Comparison of ENCODE assay signal across 19 cellular contexts in genomic region chr1:112689196-112689841, GRCh38. TPM values are rescaled to one million over a fixed set of nuclear protein-coding genes. Genes with fewer than 3 reads are reported as not detected.
DNase-seq lines count a peak whose midpoint lies in the region; ATAC-seq, FAIRE-seq and TF ChIP-seq lines count a peak whose summit lies in the region.
"Had no signal": no experiment of that assay in that cellular context is flagged by ENCODE, and none has a peak within 500 bp of the region (broad histone marks: within the 10 kb centered on the region; RNA-seq: fewer than 3 reads in every experiment).

No MANE protein-coding gene starts in this region.

- H3K9me3 ChIP-seq in Caco-2 = no peaks in the 10 kb centered on the region
- no peaks in the 10 kb centered on the region for H3K9me3 ChIP-seq in endothelial cell of umbilical vein (replicated peaks; ENCODE audit: control insufficient read depth, insufficient read depth, low read length)
- H3K9me3 ChIP-seq in transverse colon = no peaks in the 10 kb centered on the region

- H3K36me3 Mint-ChIP-seq in Caco-2 (ENCODE audit: insufficient read depth, unreplicated experiment) = peaks cover 36% of the 10 kb centered on the region
- H3K36me3 Mint-ChIP-seq in activated CD8-positive, alpha-beta memory T cell treated with anti-CD3 and anti-CD28 coated beads, Interleukin-2, amount 10 ng/mL, durations not matched to agents 7 days and 5 days = peaks cover 22% of the 10 kb centered on the region

- H3K27ac ChIP-seq in endothelial cell of umbilical vein (ENCODE audit: insufficient read depth, low read depth, low read length) (no peak overlapping the region), transverse colon (no peak overlapping the region)

- H3K4me3 ChIP-seq in Caco-2 (ENCODE audit: low read depth, low read length) (no peak overlapping the region), endothelial cell of umbilical vein (replicated peaks in 1 of 3; ENCODE audit: insufficient read depth in 1 of 3, low read depth in 1 of 3, low read length in 3 of 3) (no peak overlapping the region), transverse colon (no peak overlapping the region)

- H3K27ac Mint-ChIP-seq in Caco-2 (ENCODE audit: unreplicated experiment) = no peak overlapping the region
- H3K27ac Mint-ChIP-seq in activated CD8-positive, alpha-beta memory T cell treated with anti-CD3 and anti-CD28 coated beads, Interleukin-2, amount 10 ng/mL, durations not matched to agents 7 days and 5 days = no peak overlapping the region
- H3K27ac Mint-ChIP-seq: activated T-helper 2 cell treated with anti-CD3 and anti-CD28 coated beads, Interferon-gamma antibody, Interleukin-2, Interleukin-4, amounts not matched to agents 10 μg/mL and 5 μg/mL and 100 μg/mL, durations not matched to agents 14 hours and 24 hours and 36 hours; progenitor cell of endocrine pancreas had no signal

- in situ Hi-C loops in transverse colon (cut with MboI; ENCODE audit: low pct_ligation_motif_present in 1 of 4, low pct_unique_long_range_greater_than_20kb in 1 of 4, low sequenced_read_pairs in 3 of 4) = no loop called here

- BruUV-seq in Caco-2 (replicated peaks; lab: Mats Ljungman, UMichigan) = TSS peak; percentile 18
- BruUV-seq in endothelial cell of umbilical vein (replicated peaks; lab: Mats Ljungman, UMichigan) = TSS peak; percentile 41

- no peaks in the 10 kb centered on the region for H3K79me2 ChIP-seq in endothelial cell of umbilical vein (ENCODE audit: control insufficient read depth, insufficient read depth, low read length)

- DNase-seq in Caco-2 (no peak), endothelial cell of umbilical vein (ENCODE audit: low read depth, low spot score) (no peak), omental fat pad (ENCODE audit: low spot score) (no peak), transverse colon (no peak), NCI-H146 (lab: John Stamatoyannopoulos, UW) (no peak)
- DNase-seq in activated CD8-positive, alpha-beta memory T cell treated with anti-CD3 and anti-CD28 coated beads, Interleukin-2, amount 10 ng/mL, durations not matched to agents 7 days and 5 days = no peak
- DNase-seq: ACHN; activated CD4-positive, alpha-beta T cell treated with anti-CD3 and anti-CD28 coated beads for 4 hours; HCEC 1CT; natural killer cell; NCI-H1105 treated with DMSO at 0.1 percent for 48 hours; NCI-H2107; NCI-H524 treated with DMSO at 0.1 percent for 48 hours; substantia nigra had no signal

- POLR2A ChIA-PET in Caco-2 (lab: Charles Lee) = interaction anchor here (1.5 kb wide), 1 partner anchor 9 kb away, joined by 5 read pairs; no protein-coding TSS in a partner anchor
- POLR2A ChIA-PET in endothelial cell of umbilical vein (lab: Charles Lee) = no interaction called here

- CTCF ChIA-PET in Caco-2 (lab: Charles Lee) = no interaction called here
- CTCF ChIA-PET in endothelial cell of umbilical vein (lab: Charles Lee) = interaction anchor here (0.8 to 1.5 kb wide), 2 partner anchors 16 to 25 kb away, joined by 3 to 4 read pairs; no protein-coding TSS in a partner anchor
- CTCF ChIA-PET in activated CD8-positive, alpha-beta memory T cell treated with anti-CD3 and anti-CD28 coated beads, Interleukin-2, amount 10 ng/mL, durations not matched to agents 7 days and 5 days (lab: Charles Lee) = interaction anchor here (0.9 to 2.0 kb wide), 2 partner anchors 12 to 26 kb away, joined by 3 to 4 read pairs; partner anchors contain the start of gene PPM1J

- TF ChIP-seq CTCF in Caco-2 (IDR thresholded peaks at IDR 0.05; ENCODE audit: insufficient read depth in 1 of 2, low read depth in 1 of 2, low read length in 1 of 2, severe bottlenecking in 1 of 2, unreplicated experiment in 1 of 2) = no peak
- no peak for TF ChIP-seq CTCF in endothelial cell of umbilical vein (IDR thresholded peaks at IDR 0.05; ENCODE audit: extremely low read depth in 1 of 2, insufficient read depth in 1 of 2, low read depth in 1 of 2, low read length in 2 of 2)
- no peak for TF ChIP-seq CTCF in omental fat pad (IDR thresholded peaks at IDR 0.05)
- TF ChIP-seq CTCF in transverse colon (IDR thresholded peaks at IDR 0.05) = no peak

- no peaks in the 10 kb centered on the region for H3K27me3 Mint-ChIP-seq in Caco-2 (ENCODE audit: insufficient read depth, unreplicated experiment)
- no peaks in the 10 kb centered on the region for H3K27me3 Mint-ChIP-seq in activated CD8-positive, alpha-beta memory T cell treated with anti-CD3 and anti-CD28 coated beads, Interleukin-2, amount 10 ng/mL, durations not matched to agents 7 days and 5 days
- H3K27me3 Mint-ChIP-seq: brain, progenitor cell of endocrine pancreas had no signal

- H3K4me1 ChIP-seq in Caco-2 (no peaks in the 10 kb centered on the region), endothelial cell of umbilical vein (ENCODE audit: control insufficient read depth, extremely low read depth, insufficient read depth, low read length) (no peaks in the 10 kb centered on the region), transverse colon (no peaks in the 10 kb centered on the region)

- H3K27me3 ChIP-seq in Caco-2 (replicated peaks; ENCODE audit: control insufficient read depth, insufficient read depth, low read length) (no peaks in the 10 kb centered on the region), endothelial cell of umbilical vein (ENCODE audit: control insufficient read depth in 2 of 2, insufficient read depth in 2 of 2, low read length in 2 of 2) (no peaks in the 10 kb centered on the region), transverse colon (no peaks in the 10 kb centered on the region)

- no peaks in the 10 kb centered on the region for H3K9me1 ChIP-seq in endothelial cell of umbilical vein (replicated peaks; ENCODE audit: control insufficient read depth, extremely low read depth, insufficient read depth, low read length)

- TF ChIP-seq EP300 in transverse colon (IDR thresholded peaks at IDR 0.05; ENCODE audit: low read depth) = no peak

- H4K20me1 ChIP-seq in endothelial cell of umbilical vein (replicated peaks; ENCODE audit: control insufficient read depth, extremely low read depth, insufficient read depth, low read length) = no peaks in the 10 kb centered on the region

- H3K4me2 ChIP-seq in endothelial cell of umbilical vein (ENCODE audit: insufficient read depth, low read length) = no peak overlapping the region

- H3K36me3 ChIP-seq in Caco-2 (ENCODE audit: control insufficient read depth, insufficient read depth, low read length) = no peaks in the 10 kb centered on the region
- H3K36me3 ChIP-seq in endothelial cell of umbilical vein (ENCODE audit: control insufficient read depth in 2 of 2, extremely low read depth in 1 of 2, insufficient read depth in 2 of 2, low read length in 2 of 2) = peaks cover 6 to 18% of the 10 kb centered on the region in 2 experiments
- H3K36me3 ChIP-seq in transverse colon = peaks cover 0 to 24% (median 10%) of the 10 kb centered on the region in 4 donors

- dilution Hi-C loops in endothelial cell of umbilical vein (cut with MboI; ENCODE audit: extremely low pct_ligation_motif_present, low sequenced_read_pairs) = no loop called here

- intact Hi-C loops in Caco-2 (cut with micrococcal nuclease; ENCODE audit: unreplicated experiment) = no loop called here
- intact Hi-C loops in endothelial cell of umbilical vein (cut with micrococcal nuclease) = no loop called here
- intact Hi-C loops in transverse colon (cut with DNase I; ENCODE audit: low total_unique reads) = no loop called here

- no peak overlapping the region for H3K4me3 Mint-ChIP-seq in Caco-2 (ENCODE audit: unreplicated experiment)
- no peak overlapping the region for H3K4me3 Mint-ChIP-seq in activated CD8-positive, alpha-beta memory T cell treated with anti-CD3 and anti-CD28 coated beads, Interleukin-2, amount 10 ng/mL, durations not matched to agents 7 days and 5 days
- H3K4me3 Mint-ChIP-seq: brain, CD14-positive monocyte, natural killer cell had no signal

- FAIRE-seq in endothelial cell of umbilical vein (lab: Jason Lieb, UNC) = no peak
- FAIRE-seq: TTC549 had no signal

- peak; percentile 16 for ATAC-seq in omental fat pad (ENCODE audit: low FRiP score)
- no peak for ATAC-seq in activated CD8-positive, alpha-beta memory T cell treated with anti-CD3 and anti-CD28 coated beads, Interleukin-2, amount 10 ng/mL, durations not matched to agents 7 days and 5 days
- ATAC-seq: natural killer cell had no signal

- H3K9ac ChIP-seq in endothelial cell of umbilical vein (replicated peaks; ENCODE audit: extremely low read depth, insufficient read depth, low read length) = no peak overlapping the region

- 95% methylated on average over 9 of the region's 9 CpGs; no CpG with 5 or more reads in 1 of the 2 donors for WGBS in transverse colon (ENCODE audit: low coverage in 1 of 2), 2 donors

- no peak for TF ChIP-seq POLR2A in endothelial cell of umbilical vein (IDR thresholded peaks at IDR 0.05; ENCODE audit: low read depth, low read length)
- TF ChIP-seq POLR2A in transverse colon (IDR thresholded peaks at IDR 0.05) = no peak

- H3K4me1 Mint-ChIP-seq in Caco-2 (ENCODE audit: low read depth, unreplicated experiment) = peaks cover 10% of the 10 kb centered on the region
- peaks cover 10% of the 10 kb centered on the region for H3K4me1 Mint-ChIP-seq in activated CD8-positive, alpha-beta memory T cell treated with anti-CD3 and anti-CD28 coated beads, Interleukin-2, amount 10 ng/mL, durations not matched to agents 7 days and 5 days
- H3K4me1 Mint-ChIP-seq: CD14-positive monocyte had no signal

- no peak overlapping the region for H2AFZ ChIP-seq in endothelial cell of umbilical vein (ENCODE audit: low read depth, low read length)

- H3K9me3 Mint-ChIP-seq in Caco-2 (ENCODE audit: unreplicated experiment) = no peaks in the 10 kb centered on the region
- no peaks in the 10 kb centered on the region for H3K9me3 Mint-ChIP-seq in activated CD8-positive, alpha-beta memory T cell treated with anti-CD3 and anti-CD28 coated beads, Interleukin-2, amount 10 ng/mL, durations not matched to agents 7 days and 5 days (ENCODE audit: low read depth)
- H3K9me3 Mint-ChIP-seq: activated T-helper 2 cell treated with anti-CD3 and anti-CD28 coated beads, Interferon-gamma antibody, Interleukin-2, Interleukin-4, amounts not matched to agents 10 μg/mL and 5 μg/mL and 100 μg/mL, durations not matched to agents 14 hours and 24 hours and 36 hours; brain; natural killer cell had no signal

RNA-seq across cellular contexts. Expression of gene MOV10, which starts 14.9 kb away (rescaled TPM):
- total RNA-seq in Caco-2 (2022) (89.8 and 102 TPM in 2 replicates), endothelial cell of umbilical vein (103 and 113 TPM in 2 replicates), omental fat pad (10 to 100 TPM; 21.7 to 47.1 (median 36.1) TPM), transverse colon (100 to 1,000 TPM in 1 of 4 donors, 10 to 100 TPM in 3; 22.1 to 129 (median 76.9) TPM)
- 97.1 and 98.0 TPM in 2 replicates for polyA plus RNA-seq in endothelial cell of umbilical vein
- polyA plus RNA-seq in endothelial cell of umbilical vein (2011; cell fraction: cytosol; rRNA removed) = 57.2 and 77.0 TPM in 2 replicates
- 307 and 333 TPM in 2 replicates for polyA plus RNA-seq in endothelial cell of umbilical vein (2011; cell fraction: nucleus; rRNA removed)
- polyA plus RNA-seq in endothelial cell of umbilical vein (2012) = 53.5 and 58.7 TPM in 2 replicates
- 70.9 and 100 TPM in 2 replicates for polyA minus RNA-seq in endothelial cell of umbilical vein
- polyA minus RNA-seq in endothelial cell of umbilical vein (2011; cell fraction: cytosol; rRNA and poly(A)+ RNA removed) = 36.7 TPM
- polyA minus RNA-seq in endothelial cell of umbilical vein (2011; cell fraction: nucleus; rRNA and poly(A)+ RNA removed) = 88.9 and 98.3 TPM in 2 replicates
- 100 to 1,000 TPM; 112 to 171 TPM for total RNA-seq in activated CD8-positive, alpha-beta memory T cell treated with anti-CD3 and anti-CD28 coated beads, Interleukin-2, amount 10 ng/mL, durations not matched to agents 7 days and 5 days

RNA-seq across cellular contexts. Expression of gene RHOC, which starts 17.6 kb away (rescaled TPM):
- 128 and 134 TPM in 2 replicates for total RNA-seq in Caco-2 (2022)
- 652 and 699 TPM in 2 replicates for total RNA-seq in endothelial cell of umbilical vein
- polyA plus RNA-seq in endothelial cell of umbilical vein = 1,244 and 1,340 TPM in 2 replicates
- polyA plus RNA-seq in endothelial cell of umbilical vein (2011; cell fraction: cytosol; rRNA removed) = 1,507 and 1,589 TPM in 2 replicates
- 615 and 657 TPM in 2 replicates for polyA plus RNA-seq in endothelial cell of umbilical vein (2011; cell fraction: nucleus; rRNA removed)
- polyA plus RNA-seq in endothelial cell of umbilical vein (2012) = 941 and 1,005 TPM in 2 replicates
- 905 and 1,030 TPM in 2 replicates for polyA minus RNA-seq in endothelial cell of umbilical vein
- 73.2 TPM for polyA minus RNA-seq in endothelial cell of umbilical vein (2011; cell fraction: cytosol; rRNA and poly(A)+ RNA removed)
- polyA minus RNA-seq in endothelial cell of umbilical vein (2011; cell fraction: nucleus; rRNA and poly(A)+ RNA removed) = 134 and 141 TPM in 2 replicates
- total RNA-seq in omental fat pad = 100 to 1,000 TPM; 219 to 307 (median 299) TPM
- total RNA-seq in activated CD8-positive, alpha-beta memory T cell treated with anti-CD3 and anti-CD28 coated beads, Interleukin-2, amount 10 ng/mL, durations not matched to agents 7 days and 5 days = 100 to 1,000 TPM; 105 to 130 TPM
- total RNA-seq in transverse colon = 100 to 1,000 TPM; 438 to 737 (median 617) TPM

RNA-seq across cellular contexts. Expression of gene PPM1J, which starts 25.8 kb away (rescaled TPM):
- total RNA-seq in Caco-2 (2022) (1.1 and 1.5 TPM in 2 replicates), endothelial cell of umbilical vein (1.7 and 2.4 TPM in 2 replicates), omental fat pad (1 to 10 TPM in 3 of 4 donors, under 1 TPM in 1; 0.63 to 1.7 (median 1.5) TPM), transverse colon (1 to 10 TPM in 1 of 4 donors, under 1 TPM in 1, not detected in 2; 0.68 to 1.7 TPM)
- polyA plus RNA-seq in endothelial cell of umbilical vein = 3.1 and 3.2 TPM in 2 replicates
- 1.7 and 2.7 TPM in 2 replicates for polyA plus RNA-seq in endothelial cell of umbilical vein (2011; cell fraction: cytosol; rRNA removed)
- 6.6 and 7.0 TPM in 2 replicates for polyA plus RNA-seq in endothelial cell of umbilical vein (2011; cell fraction: nucleus; rRNA removed)
- 1.4 and 1.7 TPM in 2 replicates for polyA plus RNA-seq in endothelial cell of umbilical vein (2012)
- 1.0 and 1.7 TPM in 2 replicates for polyA minus RNA-seq in endothelial cell of umbilical vein
- not detected for polyA minus RNA-seq in endothelial cell of umbilical vein (2011; cell fraction: cytosol; rRNA and poly(A)+ RNA removed)
- 0.58 and 0.96 TPM in 2 replicates for polyA minus RNA-seq in endothelial cell of umbilical vein (2011; cell fraction: nucleus; rRNA and poly(A)+ RNA removed)
- under 1 TPM in 1 of 2 experiments, not detected in 1; 0.26 TPM for total RNA-seq in activated CD8-positive, alpha-beta memory T cell treated with anti-CD3 and anti-CD28 coated beads, Interleukin-2, amount 10 ng/mL, durations not matched to agents 7 days and 5 days
